Comparison of ENCODE assay signal across 29 cellular contexts in genomic region chr6:105909084-105909483, GRCh38.
A peak's percentile ranks its signal among the peaks of the same experiment; 100 is the strongest.
DNase-seq lines count a peak whose midpoint lies in the region; ATAC-seq and TF ChIP-seq lines count a peak whose summit lies in the region.
"Had no signal": no experiment of that assay in that cellular context is flagged by ENCODE, and none has a peak within 500 bp of the region (broad histone marks: within the 10 kb centered on the region; RNA-seq: fewer than 3 reads in every experiment).

No MANE protein-coding gene starts in this region.

- DNase-seq in Right ventricle myocardium superior (no peak), right atrium auricular region (ENCODE audit: low spot score) (no peak), NOMO-1 treated with dmso at 0.1 percent for 144 hours (lab: John Stamatoyannopoulos, UW; ENCODE audit: unreplicated experiment) (peak; percentile 38), left cardiac atrium (no peak), sciatic nerve (ENCODE audit: low spot score) (no peak), PC-3 (no peak)
- DNase-seq in stimulated activated naive CD4-positive, alpha-beta T cell (lab: John Stamatoyannopoulos, UW): no peak
- DNase-seq in activated CD4-positive, CD25-positive, alpha-beta regulatory T cell treated with anti-CD3 and anti-CD28 coated beads, Interleukin-2, amount 50 U/mL, for 72 hours: no peak
- DNase-seq: activated CD4-positive, alpha-beta memory T cell treated with anti-CD3 and anti-CD28 coated beads for 36 hours; activated CD4-positive, alpha-beta T cell treated with anti-CD3 and anti-CD28 coated beads for 1 hour; activated naive CD4-positive, alpha-beta T cell; CD4-positive, alpha-beta T cell; erythroblast; GOT3; HFFc6; kidney; mammary epithelial cell; NCI-H1417; NCI-H2081; NCI-H2227 treated with DMSO at 0.1 percent for 48 hours; NCI-H526 treated with DMSO at 0.1 percent for 48 hours; ovary; retina; spleen; stimulated activated CD8-positive, alpha-beta memory T cell treated with anti-CD3 and anti-CD28 coated beads, Interleukin-4, amount 100 ng/mL, for 48 hours; stimulated activated naive CD8-positive, alpha-beta T cell treated with anti-CD3 and anti-CD28 coated beads, Interleukin-15, amount 100 ng/mL, for 72 hours had no signal

- H3K36me3 ChIP-seq in right atrium auricular region (no peaks in the 10 kb centered on the region), PC-3 (ENCODE audit: low read depth, low read length) (no peaks in the 10 kb centered on the region)
- H3K36me3 ChIP-seq: ovary, spleen, thoracic aorta, vagina had no signal

- no peak overlapping the region for H3K4me3 ChIP-seq in right atrium auricular region
- no peak overlapping the region for H3K4me3 ChIP-seq in PC-3 (ENCODE audit: low read length)
- H3K4me3 ChIP-seq: K562, ovary, spleen, thoracic aorta, vagina had no signal

- intact Hi-C loops in Right ventricle myocardium superior (cut with DNase I): no loop called here
- intact Hi-C loops in left cardiac atrium (cut with DNase I): no loop called here
- intact Hi-C loops in sciatic nerve (cut with DNase I): no loop called here
- intact Hi-C loops in PC-3 (cut with micrococcal nuclease): no loop called here

- H3K4me1 ChIP-seq in right atrium auricular region (peaks cover 0 to 10% of the 10 kb centered on the region in 2 donors), PC-3 (ENCODE audit: insufficient read depth, low read length) (no peaks in the 10 kb centered on the region)
- H3K4me1 ChIP-seq: vagina had no signal

- no peaks in the 10 kb centered on the region for H4K20me1 ChIP-seq in PC-3 (ENCODE audit: low read length)

- TF ChIP-seq CTCF in right atrium auricular region (IDR thresholded peaks at IDR 0.05) (no peak), PC-3 (conservative IDR thresholded peaks at IDR 0.05; ENCODE audit: low read depth, low read length) (no peak)

- POLR2A ChIA-PET in PC-3 (lab: Charles Lee; ENCODE audit: unreplicated experiment): no interaction called here

- no peaks in the 10 kb centered on the region for H3K27me3 ChIP-seq in right atrium auricular region
- no peaks in the 10 kb centered on the region for H3K27me3 ChIP-seq in PC-3 (ENCODE audit: low read length)
- H3K27me3 ChIP-seq: ovary, spleen, vagina had no signal

- H3K9me3 ChIP-seq in right atrium auricular region (no peaks in the 10 kb centered on the region), PC-3 (ENCODE audit: low read length) (no peaks in the 10 kb centered on the region)
- H3K9me3 ChIP-seq: ovary, spleen, thoracic aorta, vagina had no signal

- no peak overlapping the region for H3K4me2 ChIP-seq in PC-3 (ENCODE audit: low read length)

- no TSS peak for BruUV-seq in PC-3 (replicated peaks; lab: Mats Ljungman, UMichigan)

- ATAC-seq in Right ventricle myocardium superior (ENCODE audit: poor library complexity): peak; percentile 70
- ATAC-seq in left cardiac atrium: peak; percentile 57 to 60
- ATAC-seq in sciatic nerve: peak; percentile 60
- no peak for ATAC-seq in PC-3
- ATAC-seq: K562; stimulated activated naive CD8-positive, alpha-beta T cell treated with anti-CD3 and anti-CD28 coated beads, Interleukin-15, amount 100 ng/mL, for 72 hours had no signal

- no peaks in the 10 kb centered on the region for H3F3A ChIP-seq in PC-3 (ENCODE audit: low read length, unreplicated experiment)

- H3K79me2 ChIP-seq in PC-3 (ENCODE audit: low read length): no peaks in the 10 kb centered on the region

- no peak overlapping the region for H3K9ac ChIP-seq in PC-3 (ENCODE audit: low read length)

- CTCF ChIA-PET in PC-3 (lab: Charles Lee): no interaction called here

- H3K27ac ChIP-seq in right atrium auricular region (no peak overlapping the region), PC-3 (ENCODE audit: low read length) (no peak overlapping the region)
- H3K27ac ChIP-seq: ovary, thoracic aorta, vagina had no signal

- no peaks in the 10 kb centered on the region for H3K9me2 ChIP-seq in PC-3 (replicated peaks; ENCODE audit: low read length)

- H2AFZ ChIP-seq in PC-3 (ENCODE audit: low read length): no peak overlapping the region
